1 cellular context compared by ENCODE assay signal in genomic region chr7:159155410-159155809, GRCh38.
A peak's percentile ranks its signal among the peaks of the same experiment; 100 is the strongest.
TF ChIP-seq lines count a peak whose summit lies in the region.

No MANE protein-coding gene starts in this region.

TF ChIP-seq in HepG2, 621 proteins besides CTCF, POLR2A, EP300 and RAD21 (continued from another document and continues in another):
- TF ChIP-seq AKNA (CRISPR knock-in tag; IDR thresholded peaks at IDR 0.05; ENCODE audit: borderline replicate concordance): no peak
- TF ChIP-seq MIER3 (CRISPR knock-in tag; IDR thresholded peaks at IDR 0.05; ENCODE audit: borderline replicate concordance): 0 out of 2 replicates have a peak, but pooled peaks have one; percentile 25
- TF ChIP-seq ARID2 (CRISPR knock-in tag; IDR thresholded peaks at IDR 0.05; ENCODE audit: borderline replicate concordance): no peak
- TF ChIP-seq, protein P1, sequence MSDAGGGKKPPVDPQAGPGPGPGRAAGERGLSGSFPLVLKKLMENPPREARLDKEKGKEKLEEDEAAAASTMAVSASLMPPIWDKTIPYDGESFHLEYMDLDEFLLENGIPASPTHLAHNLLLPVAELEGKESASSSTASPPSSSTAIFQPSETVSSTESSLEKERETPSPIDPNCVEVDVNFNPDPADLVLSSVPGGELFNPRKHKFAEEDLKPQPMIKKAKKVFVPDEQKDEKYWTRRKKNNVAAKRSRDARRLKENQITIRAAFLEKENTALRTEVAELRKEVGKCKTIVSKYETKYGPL (CRISPR knock-in tag; IDR thresholded peaks at IDR 0.05): no peak
- TF ChIP-seq ARNTL (CRISPR knock-in tag; IDR thresholded peaks at IDR 0.05): no peak; the same call in 1 of the 2 replicates
- TF ChIP-seq ZC3H13 (CRISPR knock-in tag; IDR thresholded peaks at IDR 0.05): no peak
- TF ChIP-seq HNF4A (CRISPR knock-in tag; IDR thresholded peaks at IDR 0.05): peak; percentile 88
- TF ChIP-seq NFKBIZ (CRISPR knock-in tag; IDR thresholded peaks at IDR 0.05): no peak
- TF ChIP-seq GATAD2A (CRISPR knock-in tag; IDR thresholded peaks at IDR 0.05): peak; percentile 86
- TF ChIP-seq, protein P2, sequence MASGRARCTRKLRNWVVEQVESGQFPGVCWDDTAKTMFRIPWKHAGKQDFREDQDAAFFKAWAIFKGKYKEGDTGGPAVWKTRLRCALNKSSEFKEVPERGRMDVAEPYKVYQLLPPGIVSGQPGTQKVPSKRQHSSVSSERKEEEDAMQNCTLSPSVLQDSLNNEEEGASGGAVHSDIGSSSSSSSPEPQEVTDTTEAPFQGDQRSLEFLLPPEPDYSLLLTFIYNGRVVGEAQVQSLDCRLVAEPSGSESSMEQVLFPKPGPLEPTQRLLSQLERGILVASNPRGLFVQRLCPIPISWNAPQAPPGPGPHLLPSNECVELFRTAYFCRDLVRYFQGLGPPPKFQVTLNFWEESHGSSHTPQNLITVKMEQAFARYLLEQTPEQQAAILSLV (CRISPR knock-in tag; IDR thresholded peaks at IDR 0.05; ENCODE audit: borderline replicate concordance): no peak
- TF ChIP-seq, protein P3, sequence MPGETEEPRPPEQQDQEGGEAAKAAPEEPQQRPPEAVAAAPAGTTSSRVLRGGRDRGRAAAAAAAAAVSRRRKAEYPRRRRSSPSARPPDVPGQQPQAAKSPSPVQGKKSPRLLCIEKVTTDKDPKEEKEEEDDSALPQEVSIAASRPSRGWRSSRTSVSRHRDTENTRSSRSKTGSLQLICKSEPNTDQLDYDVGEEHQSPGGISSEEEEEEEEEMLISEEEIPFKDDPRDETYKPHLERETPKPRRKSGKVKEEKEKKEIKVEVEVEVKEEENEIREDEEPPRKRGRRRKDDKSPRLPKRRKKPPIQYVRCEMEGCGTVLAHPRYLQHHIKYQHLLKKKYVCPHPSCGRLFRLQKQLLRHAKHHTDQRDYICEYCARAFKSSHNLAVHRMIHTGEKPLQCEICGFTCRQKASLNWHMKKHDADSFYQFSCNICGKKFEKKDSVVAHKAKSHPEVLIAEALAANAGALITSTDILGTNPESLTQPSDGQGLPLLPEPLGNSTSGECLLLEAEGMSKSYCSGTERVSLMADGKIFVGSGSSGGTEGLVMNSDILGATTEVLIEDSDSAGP (CRISPR knock-in tag; IDR thresholded peaks at IDR 0.05; ENCODE audit: borderline replicate concordance): no peak
- 0 out of 2 replicates have a peak, but pooled peaks have one; percentile 42 for TF ChIP-seq ZNF501 (CRISPR knock-in tag; IDR thresholded peaks at IDR 0.05)
- TF ChIP-seq ZNF670 (CRISPR knock-in tag; IDR thresholded peaks at IDR 0.05; ENCODE audit: borderline replicate concordance): no peak
- TF ChIP-seq, protein P4, sequence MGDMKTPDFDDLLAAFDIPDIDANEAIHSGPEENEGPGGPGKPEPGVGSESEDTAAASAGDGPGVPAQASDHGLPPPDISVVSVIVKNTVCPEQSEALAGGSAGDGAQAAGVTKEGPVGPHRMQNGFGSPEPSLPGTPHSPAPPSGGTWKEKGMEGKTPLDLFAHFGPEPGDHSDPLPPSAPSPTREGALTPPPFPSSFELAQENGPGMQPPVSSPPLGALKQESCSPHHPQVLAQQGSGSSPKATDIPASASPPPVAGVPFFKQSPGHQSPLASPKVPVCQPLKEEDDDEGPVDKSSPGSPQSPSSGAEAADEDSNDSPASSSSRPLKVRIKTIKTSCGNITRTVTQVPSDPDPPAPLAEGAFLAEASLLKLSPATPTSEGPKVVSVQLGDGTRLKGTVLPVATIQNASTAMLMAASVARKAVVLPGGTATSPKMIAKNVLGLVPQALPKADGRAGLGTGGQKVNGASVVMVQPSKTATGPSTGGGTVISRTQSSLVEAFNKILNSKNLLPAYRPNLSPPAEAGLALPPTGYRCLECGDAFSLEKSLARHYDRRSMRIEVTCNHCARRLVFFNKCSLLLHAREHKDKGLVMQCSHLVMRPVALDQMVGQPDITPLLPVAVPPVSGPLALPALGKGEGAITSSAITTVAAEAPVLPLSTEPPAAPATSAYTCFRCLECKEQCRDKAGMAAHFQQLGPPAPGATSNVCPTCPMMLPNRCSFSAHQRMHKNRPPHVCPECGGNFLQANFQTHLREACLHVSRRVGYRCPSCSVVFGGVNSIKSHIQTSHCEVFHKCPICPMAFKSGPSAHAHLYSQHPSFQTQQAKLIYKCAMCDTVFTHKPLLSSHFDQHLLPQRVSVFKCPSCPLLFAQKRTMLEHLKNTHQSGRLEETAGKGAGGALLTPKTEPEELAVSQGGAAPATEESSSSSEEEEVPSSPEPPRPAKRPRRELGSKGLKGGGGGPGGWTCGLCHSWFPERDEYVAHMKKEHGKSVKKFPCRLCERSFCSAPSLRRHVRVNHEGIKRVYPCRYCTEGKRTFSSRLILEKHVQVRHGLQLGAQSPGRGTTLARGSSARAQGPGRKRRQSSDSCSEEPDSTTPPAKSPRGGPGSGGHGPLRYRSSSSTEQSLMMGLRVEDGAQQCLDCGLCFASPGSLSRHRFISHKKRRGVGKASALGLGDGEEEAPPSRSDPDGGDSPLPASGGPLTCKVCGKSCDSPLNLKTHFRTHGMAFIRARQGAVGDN (CRISPR knock-in tag; IDR thresholded peaks at IDR 0.05): peak; percentile 58
- TF ChIP-seq, protein P5, sequence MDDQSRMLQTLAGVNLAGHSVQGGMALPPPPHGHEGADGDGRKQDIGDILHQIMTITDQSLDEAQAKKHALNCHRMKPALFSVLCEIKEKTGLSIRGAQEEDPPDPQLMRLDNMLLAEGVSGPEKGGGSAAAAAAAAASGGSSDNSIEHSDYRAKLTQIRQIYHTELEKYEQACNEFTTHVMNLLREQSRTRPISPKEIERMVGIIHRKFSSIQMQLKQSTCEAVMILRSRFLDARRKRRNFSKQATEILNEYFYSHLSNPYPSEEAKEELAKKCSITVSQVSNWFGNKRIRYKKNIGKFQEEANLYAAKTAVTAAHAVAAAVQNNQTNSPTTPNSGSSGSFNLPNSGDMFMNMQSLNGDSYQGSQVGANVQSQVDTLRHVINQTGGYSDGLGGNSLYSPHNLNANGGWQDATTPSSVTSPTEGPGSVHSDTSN (CRISPR knock-in tag; IDR thresholded peaks at IDR 0.05; ENCODE audit: borderline replicate concordance): no peak
- 0 out of 2 replicates have a peak, but pooled peaks have one; percentile 34 for TF ChIP-seq ZMYM4 (CRISPR knock-in tag; IDR thresholded peaks at IDR 0.05)
- TF ChIP-seq ZNF615 (CRISPR knock-in tag; IDR thresholded peaks at IDR 0.05; ENCODE audit: borderline replicate concordance): no peak
- TF ChIP-seq KAT7 (CRISPR knock-in tag; IDR thresholded peaks at IDR 0.05; ENCODE audit: borderline replicate concordance): no peak
- no peak for TF ChIP-seq ZNF543 (CRISPR knock-in tag; IDR thresholded peaks at IDR 0.05)
- 0 out of 2 replicates have a peak, but pooled peaks have one; percentile 26 for TF ChIP-seq SETDB1 (CRISPR knock-in tag; IDR thresholded peaks at IDR 0.05; ENCODE audit: borderline replicate concordance)
- no peak for TF ChIP-seq ELF1 (CRISPR knock-in tag; IDR thresholded peaks at IDR 0.05)
- TF ChIP-seq GMEB1 (CRISPR knock-in tag; IDR thresholded peaks at IDR 0.05; ENCODE audit: borderline replicate concordance): no peak
- TF ChIP-seq, protein P6, sequence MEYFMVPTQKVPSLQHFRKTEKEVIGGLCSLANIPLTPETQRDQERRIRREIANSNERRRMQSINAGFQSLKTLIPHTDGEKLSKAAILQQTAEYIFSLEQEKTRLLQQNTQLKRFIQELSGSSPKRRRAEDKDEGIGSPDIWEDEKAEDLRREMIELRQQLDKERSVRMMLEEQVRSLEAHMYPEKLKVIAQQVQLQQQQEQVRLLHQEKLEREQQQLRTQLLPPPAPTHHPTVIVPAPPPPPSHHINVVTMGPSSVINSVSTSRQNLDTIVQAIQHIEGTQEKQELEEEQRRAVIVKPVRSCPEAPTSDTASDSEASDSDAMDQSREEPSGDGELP (IDR thresholded peaks at IDR 0.05; ENCODE audit: borderline replicate concordance, low read depth): peak; percentile 12; the same call in 1 of the 2 replicates
- no peak for TF ChIP-seq SP1 (IDR thresholded peaks at IDR 0.05)
- TF ChIP-seq SP1 (CRISPR knock-in tag; IDR thresholded peaks at IDR 0.05): no peak
- TF ChIP-seq MED13 (CRISPR knock-in tag; IDR thresholded peaks at IDR 0.05): no peak
- peak; percentile 30; the same call in 1 of the 2 replicates for TF ChIP-seq ZNF556 (CRISPR knock-in tag; IDR thresholded peaks at IDR 0.05; ENCODE audit: borderline replicate concordance)
- 0 out of 2 replicates have a peak, but pooled peaks have one; percentile 27 for TF ChIP-seq THRA (CRISPR knock-in tag; IDR thresholded peaks at IDR 0.05; ENCODE audit: borderline replicate concordance)
- peak; percentile 35; the same call in 1 of the 2 replicates for TF ChIP-seq NFKB2 (CRISPR knock-in tag; IDR thresholded peaks at IDR 0.05; ENCODE audit: borderline replicate concordance)
- TF ChIP-seq FOXP1 (IDR thresholded peaks at IDR 0.05): no peak
- TF ChIP-seq FOXP1 (CRISPR knock-in tag; IDR thresholded peaks at IDR 0.05): peak; percentile 62
- TF ChIP-seq BHLHE40 (IDR thresholded peaks at IDR 0.05; ENCODE audit: low read length): peak; percentile 76
- no peak for TF ChIP-seq GTF3A (CRISPR knock-in tag; conservative IDR thresholded peaks at IDR 0.05)
- TF ChIP-seq RXRA (CRISPR knock-in tag; IDR thresholded peaks at IDR 0.05): peak; percentile 36
- TF ChIP-seq ZFY (CRISPR knock-in tag; IDR thresholded peaks at IDR 0.05): 0 out of 2 replicates have a peak, but pooled peaks have one; percentile 11
- TF ChIP-seq ZNF232 (CRISPR knock-in tag; IDR thresholded peaks at IDR 0.05; ENCODE audit: borderline replicate concordance): no peak
- 0 out of 2 replicates have a peak, but pooled peaks have one; percentile 46 for TF ChIP-seq ZNF607 (CRISPR knock-in tag; IDR thresholded peaks at IDR 0.05; ENCODE audit: borderline replicate concordance)
- no peak for TF ChIP-seq TIGD3 (CRISPR knock-in tag; IDR thresholded peaks at IDR 0.05; ENCODE audit: borderline replicate concordance)
